ENCODE assay signal across 8 cellular contexts in the genomic region with DNA sequence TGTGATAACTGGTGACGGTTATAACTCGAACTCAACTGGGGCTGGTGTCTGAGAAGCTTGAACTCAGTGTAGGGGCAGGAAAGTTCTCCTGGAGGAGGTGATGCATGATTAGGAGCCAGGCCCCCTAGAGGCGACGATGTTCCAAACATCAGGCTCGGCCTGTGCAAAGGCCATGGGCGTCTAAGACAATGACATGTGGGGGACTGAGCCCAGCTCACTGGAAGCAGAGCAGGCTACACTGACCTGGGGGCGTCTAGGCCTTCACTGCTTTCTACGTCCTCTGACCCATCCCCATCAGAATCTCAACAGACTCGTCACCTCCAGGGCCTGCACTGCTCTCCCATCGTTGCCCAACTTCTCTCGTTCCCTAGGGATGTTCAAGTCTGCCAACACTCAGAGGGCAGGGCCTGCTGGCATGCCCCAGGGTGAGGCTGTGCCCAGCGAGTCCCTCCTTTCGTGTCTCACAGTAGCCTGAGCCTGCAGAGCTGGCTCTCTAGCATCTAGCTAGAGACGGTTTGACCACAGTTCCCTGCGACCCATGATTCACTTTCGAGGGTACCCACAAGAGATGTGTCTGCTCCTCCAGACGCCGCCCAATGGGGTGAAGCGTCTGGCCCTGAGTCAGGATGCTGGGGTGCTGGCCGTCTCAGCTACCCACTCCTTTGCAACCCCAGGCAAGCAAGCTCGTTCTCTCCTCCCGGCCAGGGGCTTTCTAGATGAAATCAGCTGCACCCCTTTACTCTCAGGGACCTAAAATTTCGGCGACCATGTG. TPM values are rescaled to one million over a fixed set of nuclear protein-coding genes. Genes with fewer than 3 reads are reported as not detected.
A peak's percentile ranks its signal among the peaks of the same experiment; 100 is the strongest.
DNase-seq lines count a peak whose midpoint lies in the region; TF ChIP-seq lines count a peak whose summit lies in the region.

No MANE protein-coding gene starts in this region.

- H3K27ac Mint-ChIP-seq in chondrocyte (ENCODE audit: unreplicated experiment), result peak overlapping the region; percentile 95

- H3K36me3 Mint-ChIP-seq in chondrocyte (ENCODE audit: low read depth), result peaks cover 7% of the 10 kb centered on the region

- TF ChIP-seq CTCF in chondrocyte (IDR thresholded peaks at IDR 0.05), result peak; percentile 76
- peak in 1 of 3 donors; percentile 16 for TF ChIP-seq CTCF in lower leg skin (IDR thresholded peaks at IDR 0.05)

- H3K27me3 Mint-ChIP-seq in chondrocyte (ENCODE audit: low read depth), result no peaks in the 10 kb centered on the region

- H3K4me1 Mint-ChIP-seq in chondrocyte (ENCODE audit: low read depth), result peaks cover 44% of the 10 kb centered on the region

- no peaks in the 10 kb centered on the region for H3K9me3 Mint-ChIP-seq in chondrocyte (ENCODE audit: low read depth)

- no peak for TF ChIP-seq POLR2A in lower leg skin (IDR thresholded peaks at IDR 0.05)

- 3 to 7% methylated on average over 23 of the region's 24 CpGs for WGBS in lower leg skin, 2 donors

- peak overlapping the region; percentile 81 for H3K4me3 ChIP-seq in lower leg skin (ENCODE audit: low read depth, poor library complexity, severe bottlenecking)

- intact Hi-C loops in lower leg skin (cut with DNase I; ENCODE audit: low total_unique reads), result no loop called here

- DNase-seq in DMS 273 treated with DMSO at 0.1 percent for 48 hours (lab: John Stamatoyannopoulos, UW), result peak; percentile 17
- DNase-seq in H4 (ENCODE audit: low spot score), result peak; percentile 58
- DNase-seq in NCI-H1694 treated with DMSO at 0.1 percent for 48 hours (lab: John Stamatoyannopoulos, UW), result peak; percentile 55
- peak in 3 of 4 experiments; percentile 21 to 52 (median 39) for DNase-seq in activated CD4-positive, CD25-positive, alpha-beta regulatory T cell (lab: John Stamatoyannopoulos, UW)
- DNase-seq in chondrocyte (ENCODE audit: low spot score), result no peak
- DNase-seq in lower leg skin (ENCODE audit: low spot score in 2 of 2), result peak in 1 of 2 donors; percentile 88
- peak; percentile 54 to 60 for DNase-seq in stimulated activated CD8-positive, alpha-beta memory T cell treated with anti-CD3 and anti-CD28 coated beads, Interleukin-15, amount 100 ng/mL, for 4 hours (ENCODE audit: low read depth in 2 of 2)
- DNase-seq in amniotic stem cell (lab: John Stamatoyannopoulos, UW), result no peak

- peak overlapping the region; percentile 90 for H3K4me3 Mint-ChIP-seq in chondrocyte (ENCODE audit: unreplicated experiment)

RNA-seq across cellular contexts. Expression of gene ATG16L2, which starts 1.1 kb away (rescaled TPM):
- 0.66 and 3.4 TPM in 2 replicates for total RNA-seq in H4 (2014; rRNA removed; shearing (Covaris generic))
- total RNA-seq in chondrocyte (7.9 to 14.8 TPM (median 9.9 TPM) in 3 replicates), lower leg skin (100 to 1,000 TPM in 1 of 4 donors, 10 to 100 TPM in 3; 82.6 to 157 (median 92.9) TPM)

RNA-seq across cellular contexts. Expression of gene STARD10, which starts 19.3 kb away (rescaled TPM):
- 23.2 and 25.1 TPM in 2 replicates for total RNA-seq in H4 (2014; rRNA removed; shearing (Covaris generic))
- total RNA-seq in chondrocyte (58.8 to 81.0 TPM (median 79.4 TPM) in 3 replicates), lower leg skin (100 to 1,000 TPM in 3 of 4 donors, 10 to 100 TPM in 1; 90.3 to 119 (median 110) TPM)

Comparison
In these comparisons a context has a peak if more than half of its experiments do, and no peak if none do; other contexts are left out.
1. DNase-seq: peak in DMS 273 treated with DMSO at 0.1 percent for 48 hours (single experiment), H4 (single experiment), NCI-H1694 treated with DMSO at 0.1 percent for 48 hours (single experiment), activated CD4-positive, CD25-positive, alpha-beta regulatory T cell (3 of 4) and stimulated activated CD8-positive, alpha-beta memory T cell treated with anti-CD3 and anti-CD28 coated beads, Interleukin-15, amount 100 ng/mL, for 4 hours (2 of 2); none in chondrocyte (single experiment) and amniotic stem cell (single experiment).